In genomic region chr1:159009287-159009686, GRCh38 we compare ENCODE assay signal across 8 cellular contexts. TPM values are rescaled to one million over a fixed set of nuclear protein-coding genes. Genes with fewer than 3 reads are reported as not detected.
A peak's percentile ranks its signal among the peaks of the same experiment; 100 is the strongest.
DNase-seq lines count a peak whose midpoint lies in the region; ATAC-seq and TF ChIP-seq lines count a peak whose summit lies in the region.

No MANE protein-coding gene starts in this region.

- H3K79me2 ChIP-seq in Karpas-422 (ENCODE audit: low read length) = peaks cover 3% of the 10 kb centered on the region; the same call in 1 of the 2 replicates

- peak overlapping the region; percentile 72 to 90 (median 78) for H3K4me3 ChIP-seq in BLaER1 treated with 17β-estradiol and CSF1 and Interleukin-3, amounts not matched to agents 10 nM and 100 nM
- H3K4me3 ChIP-seq in Karpas-422 (ENCODE audit: low read length) (peak overlapping the region; percentile 66; the same call in 1 of the 2 replicates), choroid plexus epithelial cell (ENCODE audit: low read depth, low read length) (peak overlapping the region; percentile 56), neutrophil (ENCODE audit: low read depth in 1 of 2, low read length in 1 of 2) (peak overlapping the region; percentile 76 to 94)

- no peak for ATAC-seq in GM18502 (IDR thresholded peaks at IDR 0.05; ENCODE audit: poor library complexity, unreplicated experiment)
- ATAC-seq in GM18870 (IDR thresholded peaks at IDR 0.05; ENCODE audit: unreplicated experiment) = no peak

- H4K20me1 ChIP-seq in BLaER1 treated with 17β-estradiol and CSF1 and Interleukin-3, amounts not matched to agents 10 nM and 100 nM = no peaks in the 10 kb centered on the region
- H4K20me1 ChIP-seq in Karpas-422 (ENCODE audit: insufficient read depth, low read depth, low read length) = no peaks in the 10 kb centered on the region

- peaks cover 0 to 18% (median 14%) of the 10 kb centered on the region in 11 experiments; a peak in 18 of 22 replicates for H3K9me3 ChIP-seq in BLaER1 treated with 17β-estradiol and CSF1 and Interleukin-3, amounts not matched to agents 10 nM and 100 nM (replicated peaks in 1 of 11)
- H3K9me3 ChIP-seq in Karpas-422 (ENCODE audit: low read length) = no peaks in the 10 kb centered on the region
- H3K9me3 ChIP-seq in neutrophil = no peaks in the 10 kb centered on the region

- no peaks in the 10 kb centered on the region for H3K9me2 ChIP-seq in Karpas-422 (replicated peaks; ENCODE audit: insufficient read depth, low read length)

- H2AFZ ChIP-seq in Karpas-422 (ENCODE audit: low read length) = peak overlapping the region; percentile 57

- H3K9ac ChIP-seq in BLaER1 treated with 17β-estradiol and CSF1 and Interleukin-3, amounts not matched to agents 10 nM and 100 nM = peak overlapping the region; percentile 84 to 96 (median 90)
- no peak overlapping the region for H3K9ac ChIP-seq in Karpas-422 (ENCODE audit: low read length)

- H3K4me1 ChIP-seq in BLaER1 treated with 17β-estradiol and CSF1 and Interleukin-3, amounts not matched to agents 10 nM and 100 nM = peaks cover 45 to 66% (median 52%) of the 10 kb centered on the region in 10 experiments
- H3K4me1 ChIP-seq in Karpas-422 (ENCODE audit: low read length) (peaks cover 24% of the 10 kb centered on the region), neutrophil (ENCODE audit: control insufficient read depth in 1 of 2, insufficient read depth in 1 of 2, low read depth in 1 of 2, low read length in 1 of 2) (peaks cover 63 to 82% of the 10 kb centered on the region in 2 experiments)

- H3K27ac ChIP-seq in BLaER1 treated with 17β-estradiol and CSF1 and Interleukin-3, amounts not matched to agents 10 nM and 100 nM = peak overlapping the region; percentile 83 to 99 (median 94)
- no peak overlapping the region for H3K27ac ChIP-seq in Karpas-422 (ENCODE audit: low read length)
- H3K27ac ChIP-seq in neutrophil = peak overlapping the region; percentile 88

- peak overlapping the region; percentile 70 to 93 (median 83) for H3K4me2 ChIP-seq in BLaER1 treated with 17β-estradiol and CSF1 and Interleukin-3, amounts not matched to agents 10 nM and 100 nM
- H3K4me2 ChIP-seq in Karpas-422 (ENCODE audit: low read depth, low read length, poor library complexity, severe bottlenecking) = peak overlapping the region; percentile 66

- TF ChIP-seq CTCF in choroid plexus epithelial cell (conservative IDR thresholded peaks at IDR 0.05; ENCODE audit: low read depth, low read length) (no peak), neutrophil (IDR thresholded peaks at IDR 0.05) (no peak)

- H3K27me3 ChIP-seq in BLaER1 treated with 17β-estradiol and CSF1 and Interleukin-3, amounts not matched to agents 10 nM and 100 nM = no peaks in the 10 kb centered on the region
- H3K27me3 ChIP-seq in Karpas-422 (ENCODE audit: low read length) (no peaks in the 10 kb centered on the region), neutrophil (no peaks in the 10 kb centered on the region)

- peaks cover 12 to 20% (median 13%) of the 10 kb centered on the region in 11 experiments; a peak in 21 of 22 replicates for H3K36me3 ChIP-seq in BLaER1 treated with 17β-estradiol and CSF1 and Interleukin-3, amounts not matched to agents 10 nM and 100 nM
- no peaks in the 10 kb centered on the region for H3K36me3 ChIP-seq in Karpas-422 (ENCODE audit: insufficient read depth, low read length)
- H3K36me3 ChIP-seq in neutrophil = no peaks in the 10 kb centered on the region

- DNase-seq in Karpas-422 (no peak), choroid plexus epithelial cell (ENCODE audit: low read depth) (no peak), LoVo (ENCODE audit: low spot score) (no peak)
- no peak for DNase-seq in stimulated activated CD4-positive, alpha-beta T cell treated with anti-CD3 and anti-CD28 coated beads, Interleukin-4, amount 100 ng/mL, for 1 hour

RNA-seq across cellular contexts. Expression of gene IFI16, which starts 0.4 kb away (rescaled TPM):
- total RNA-seq in Karpas-422 (2014; rRNA removed; shearing (Covaris generic); ENCODE audit: low replicate concordance) = 31.9 and 36.3 TPM in 2 replicates
